In the genomic region with DNA sequence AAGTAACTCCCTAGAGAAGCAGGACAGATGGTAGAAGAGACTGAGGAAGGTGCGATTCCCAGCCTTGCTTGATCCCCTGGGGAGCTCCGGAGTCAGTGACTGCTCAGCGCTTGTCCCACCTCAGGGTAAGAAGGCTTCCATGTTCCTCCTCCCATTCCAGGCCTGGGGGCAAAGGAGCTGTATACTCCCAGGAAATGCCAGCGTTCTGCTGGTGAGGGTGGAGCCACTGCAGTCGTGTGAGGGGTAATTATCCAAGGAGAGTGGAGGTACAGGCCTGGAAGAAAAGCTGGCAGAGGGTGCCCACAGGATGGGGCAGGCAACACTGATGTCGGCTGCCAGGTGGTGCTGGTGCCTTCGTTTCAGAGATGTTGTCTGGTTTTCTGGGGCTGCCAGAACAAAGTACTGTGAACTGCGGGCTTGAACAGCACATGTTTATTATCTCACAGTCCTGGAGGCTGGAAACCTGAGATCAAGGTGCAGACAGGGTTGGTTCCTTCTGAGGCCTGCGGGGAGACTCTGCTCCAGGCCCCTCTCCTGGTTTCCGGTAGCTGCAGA, we compare ENCODE assay signal across 14 cellular contexts. TPM values are rescaled to one million over a fixed set of nuclear protein-coding genes. Genes with fewer than 3 reads are reported as not detected.
DNase-seq lines count a peak whose midpoint lies in the region; ATAC-seq lines count a peak whose summit lies in the region.
"Had no signal": no experiment of that assay in that cellular context is flagged by ENCODE, and none has a peak within 500 bp of the region (broad histone marks: within the 10 kb centered on the region; RNA-seq: fewer than 3 reads in every experiment).

No MANE protein-coding gene starts in this region.

- no peak overlapping the region for H3K27ac Mint-ChIP-seq in activated CD4-positive, alpha-beta T cell treated with anti-CD3 and anti-CD28 coated beads, Interleukin-2, amount 10 ng/mL, durations not matched to agents 7 days and 5 days
- no peak overlapping the region for H3K27ac Mint-ChIP-seq in T-helper 17 cell
- H3K27ac Mint-ChIP-seq in naive thymus-derived CD8-positive, alpha-beta T cell, result peak overlapping the region in 7 of 10 donors; percentile 16 to 74 (median 47)
- H3K27ac Mint-ChIP-seq: activated T-helper 2 cell treated with anti-CD3 and anti-CD28 coated beads, Interferon-gamma antibody, Interleukin-2, Interleukin-4, amounts not matched to agents 10 μg/mL and 5 μg/mL and 100 μg/mL, durations not matched to agents 14 hours and 24 hours and 36 hours; T-helper 1 cell treated with Interleukin-12 subunit alpha and Interleukin-12 subunit beta and Interleukin-4 antibody, amounts not matched to agents 30 μg/mL and 1 μg/mL, for 36 hours had no signal

- CTCF ChIA-PET in activated CD4-positive, alpha-beta T cell treated with anti-CD3 and anti-CD28 coated beads, Interleukin-2, amount 10 ng/mL, durations not matched to agents 7 days and 5 days (lab: Charles Lee), result interaction anchor here (0.6 kb wide), 2 partner anchors 41 to 44 kb away, joined by 3 to 4 read pairs; no protein-coding TSS in a partner anchor

- H3K9me3 ChIP-seq in T-helper 17 cell (ENCODE audit: control insufficient read depth, low read length, poor library complexity, severe bottlenecking), result peaks cover 2% of the 10 kb centered on the region

- POLR2A ChIA-PET in activated CD4-positive, alpha-beta T cell treated with anti-CD3 and anti-CD28 coated beads, Interleukin-2, amount 10 ng/mL, durations not matched to agents 7 days and 5 days (lab: Charles Lee), result no interaction called here
- POLR2A ChIA-PET in naive thymus-derived CD8-positive, alpha-beta T cell (lab: Charles Lee), result interaction anchor here (0.5 to 1.8 kb wide), 3 partner anchors 8 to 217 kb away, joined by 3 to 9 read pairs (median 4); no protein-coding TSS in a partner anchor

- DNase-seq in activated CD4-positive, alpha-beta T cell treated with anti-CD3 and anti-CD28 coated beads, Interleukin-2, amount 10 ng/mL, durations not matched to agents 7 days and 5 days, result peak; percentile 16
- DNase-seq in activated CD4-positive, alpha-beta T cell treated with anti-CD3 and anti-CD28 coated beads for 48 hours, result no peak
- DNase-seq in ELF-1 (ENCODE audit: low read depth, low spot score) (peak; percentile 64), T-helper 17 cell (no peak), RPMI8226 (no peak)
- peak; percentile 19 to 81 (median 62) for DNase-seq in naive thymus-derived CD8-positive, alpha-beta T cell
- DNase-seq: H7, mesendoderm, occipital lobe had no signal

- no peaks in the 10 kb centered on the region for H3K9me3 Mint-ChIP-seq in activated CD4-positive, alpha-beta T cell treated with anti-CD3 and anti-CD28 coated beads, Interleukin-2, amount 10 ng/mL, durations not matched to agents 7 days and 5 days
- H3K9me3 Mint-ChIP-seq in naive thymus-derived CD8-positive, alpha-beta T cell, result no peaks in the 10 kb centered on the region
- H3K9me3 Mint-ChIP-seq: activated T-helper 2 cell treated with anti-CD3 and anti-CD28 coated beads, Interferon-gamma antibody, Interleukin-2, Interleukin-4, amounts not matched to agents 10 μg/mL and 5 μg/mL and 100 μg/mL, durations not matched to agents 14 hours and 24 hours and 36 hours; T-helper 1 cell treated with Interleukin-12 subunit alpha and Interleukin-12 subunit beta and Interleukin-4 antibody, amounts not matched to agents 30 μg/mL and 1 μg/mL, for 36 hours had no signal

- peaks cover 4% of the 10 kb centered on the region for H3K27me3 Mint-ChIP-seq in activated CD4-positive, alpha-beta T cell treated with anti-CD3 and anti-CD28 coated beads, Interleukin-2, amount 10 ng/mL, durations not matched to agents 7 days and 5 days
- peaks cover 17% of the 10 kb centered on the region for H3K27me3 Mint-ChIP-seq in T-helper 17 cell
- H3K27me3 Mint-ChIP-seq in naive thymus-derived CD8-positive, alpha-beta T cell, result peaks cover 0 to 1% (median 0%) of the 10 kb centered on the region in 5 donors

- no peaks in the 10 kb centered on the region for H3K36me3 Mint-ChIP-seq in activated CD4-positive, alpha-beta T cell treated with anti-CD3 and anti-CD28 coated beads, Interleukin-2, amount 10 ng/mL, durations not matched to agents 7 days and 5 days (ENCODE audit: low read depth)
- no peaks in the 10 kb centered on the region for H3K36me3 Mint-ChIP-seq in T-helper 17 cell (ENCODE audit: low read depth)
- no peaks in the 10 kb centered on the region for H3K36me3 Mint-ChIP-seq in naive thymus-derived CD8-positive, alpha-beta T cell

- no peaks in the 10 kb centered on the region for H3K4me1 Mint-ChIP-seq in activated CD4-positive, alpha-beta T cell treated with anti-CD3 and anti-CD28 coated beads, Interleukin-2, amount 10 ng/mL, durations not matched to agents 7 days and 5 days
- no peaks in the 10 kb centered on the region for H3K4me1 Mint-ChIP-seq in T-helper 17 cell
- H3K4me1 Mint-ChIP-seq in naive thymus-derived CD8-positive, alpha-beta T cell, result peaks cover 13 to 41% (median 28%) of the 10 kb centered on the region in 4 donors

- H3K4me3 Mint-ChIP-seq in activated CD4-positive, alpha-beta T cell treated with anti-CD3 and anti-CD28 coated beads, Interleukin-2, amount 10 ng/mL, durations not matched to agents 7 days and 5 days, result no peak overlapping the region
- no peak overlapping the region for H3K4me3 Mint-ChIP-seq in T-helper 17 cell
- peak overlapping the region in 2 of 10 donors; percentile 37 to 48 for H3K4me3 Mint-ChIP-seq in naive thymus-derived CD8-positive, alpha-beta T cell
- H3K4me3 Mint-ChIP-seq: T-helper 1 cell treated with Interleukin-12 subunit alpha and Interleukin-12 subunit beta and Interleukin-4 antibody, amounts not matched to agents 30 μg/mL and 1 μg/mL, for 36 hours had no signal

- peak; percentile 57 for ATAC-seq in T-helper 17 cell
- ATAC-seq in naive thymus-derived CD8-positive, alpha-beta T cell, result peak; percentile 90 to 91
- ATAC-seq in GM21717 (IDR thresholded peaks at IDR 0.05; ENCODE audit: unreplicated experiment), result no peak
- ATAC-seq in GM18498 (IDR thresholded peaks at IDR 0.05; ENCODE audit: unreplicated experiment), result no peak

RNA-seq across cellular contexts. Expression of gene APBA2, which starts 12.1 kb away (rescaled TPM):
- total RNA-seq in activated CD4-positive, alpha-beta T cell treated with anti-CD3 and anti-CD28 coated beads, Interleukin-2, amount 10 ng/mL, durations not matched to agents 7 days and 5 days, result 10 to 100 TPM; 19.2 to 21.2 TPM
- total RNA-seq in T-helper 17 cell, result 10 to 100 TPM; 27.1 to 28.9 TPM
- total RNA-seq in naive thymus-derived CD8-positive, alpha-beta T cell, result 100 to 1,000 TPM; 206 to 216 TPM
- polyA plus RNA-seq in naive thymus-derived CD8-positive, alpha-beta T cell, result 100 to 1,000 TPM in 1 of 3 donors, 10 to 100 TPM in 2; 75.5 to 164 (median 95.1) TPM

RNA-seq across cellular contexts. Expression of gene GOLGA6L7, which starts 25.2 kb away (rescaled TPM):
- not detected for total RNA-seq in activated CD4-positive, alpha-beta T cell treated with anti-CD3 and anti-CD28 coated beads, Interleukin-2, amount 10 ng/mL, durations not matched to agents 7 days and 5 days
- total RNA-seq in T-helper 17 cell, result not detected
- not detected for total RNA-seq in naive thymus-derived CD8-positive, alpha-beta T cell
- polyA plus RNA-seq in naive thymus-derived CD8-positive, alpha-beta T cell, result not detected
- total RNA-seq: activated T-helper 2 cell treated with anti-CD3 and anti-CD28 coated beads, Interferon-gamma antibody, Interleukin-2, Interleukin-4, amounts not matched to agents 10 μg/mL and 5 μg/mL and 100 μg/mL, durations not matched to agents 14 hours and 24 hours and 36 hours; H7; occipital lobe; temporal lobe had no signal

Comparison
In these comparisons a context has a peak if more than half of its experiments do, and no peak if none do; other contexts are left out.
1. DNase-seq: peak in activated CD4-positive, alpha-beta T cell treated with anti-CD3 and anti-CD28 coated beads, Interleukin-2, amount 10 ng/mL, durations not matched to agents 7 days and 5 days (single experiment), ELF-1 (single experiment) and naive thymus-derived CD8-positive, alpha-beta T cell (10 of 10); none in activated CD4-positive, alpha-beta T cell treated with anti-CD3 and anti-CD28 coated beads for 48 hours (single experiment), T-helper 17 cell (0 of 3) and RPMI8226 (single experiment).
2. H3K27ac Mint-ChIP-seq: peak in naive thymus-derived CD8-positive, alpha-beta T cell (7 of 10); none in activated CD4-positive, alpha-beta T cell treated with anti-CD3 and anti-CD28 coated beads, Interleukin-2, amount 10 ng/mL, durations not matched to agents 7 days and 5 days (single experiment) and T-helper 17 cell (single experiment).
3. ATAC-seq: peak in T-helper 17 cell (single experiment) and naive thymus-derived CD8-positive, alpha-beta T cell (2 of 2); none in GM21717 (single experiment) and GM18498 (single experiment).
4. RNA of gene APBA2, which starts 12.1 kb away (total RNA-seq): 206 to 216 TPM in naive thymus-derived CD8-positive, alpha-beta T cell; 27.1 to 28.9 TPM in T-helper 17 cell and 19.2 to 21.2 TPM in activated CD4-positive, alpha-beta T cell treated with anti-CD3 and anti-CD28 coated beads, Interleukin-2, amount 10 ng/mL, durations not matched to agents 7 days and 5 days; every median in the first group is over 4 times any median in the second.